26 cellular contexts compared by ENCODE assay signal in the genomic region with DNA sequence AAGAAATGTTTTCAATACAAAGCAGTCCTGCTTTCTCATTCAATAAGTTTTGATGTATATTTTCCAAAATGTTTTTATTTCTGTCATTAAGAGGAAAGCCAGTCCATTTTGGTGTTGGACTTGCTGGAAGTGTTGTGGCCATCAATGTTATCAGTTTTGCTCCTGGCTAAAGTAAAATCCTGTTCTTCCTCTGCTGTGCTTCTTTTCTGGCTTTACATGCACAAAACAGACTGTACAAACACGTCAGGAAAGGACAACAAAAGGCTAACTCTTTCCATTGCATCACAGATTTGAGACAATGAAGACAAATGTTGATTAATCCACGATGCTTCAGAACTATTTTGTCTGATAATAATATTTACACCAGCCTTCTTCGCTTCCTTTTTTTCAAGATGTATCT.
DNase-seq lines count a peak whose midpoint lies in the region; ATAC-seq and TF ChIP-seq lines count a peak whose summit lies in the region.
"Had no signal": no experiment of that assay in that cellular context is flagged by ENCODE, and none has a peak within 500 bp of the region (broad histone marks: within the 10 kb centered on the region; RNA-seq: fewer than 3 reads in every experiment).

No MANE protein-coding gene starts in this region.

- no peak overlapping the region for H2AK5ac ChIP-seq in H9 (ENCODE audit: insufficient read length, low read length)

- H4K20me1 ChIP-seq in hepatocyte (ENCODE audit: insufficient read depth, poor library complexity, severe bottlenecking) (no peaks in the 10 kb centered on the region), osteoblast (ENCODE audit: insufficient read depth, low read length) (no peaks in the 10 kb centered on the region), H9 (ENCODE audit: control insufficient read depth, insufficient read depth, insufficient read length) (no peaks in the 10 kb centered on the region)

- H3K4me1 ChIP-seq in BE2C = peaks cover 24% of the 10 kb centered on the region
- peaks cover 56% of the 10 kb centered on the region for H3K4me1 ChIP-seq in body of pancreas
- H3K4me1 ChIP-seq in hepatocyte (ENCODE audit: insufficient read depth) = peaks cover 44% of the 10 kb centered on the region
- peaks cover 24% of the 10 kb centered on the region for H3K4me1 ChIP-seq in osteoblast (ENCODE audit: insufficient read depth, low read length)
- H3K4me1 ChIP-seq in H9 (ENCODE audit: insufficient read depth, low read length) = no peaks in the 10 kb centered on the region
- H3K4me1 ChIP-seq: A549, left lung, upper lobe of left lung had no signal

- H3K27ac Mint-ChIP-seq in H9 = no peak overlapping the region; a peak in 1 of 7 replicates
- H3K27ac Mint-ChIP-seq: activated CD4-positive, alpha-beta memory T cell treated with anti-CD3 and anti-CD28 coated beads, Interleukin-2, amount 10 ng/mL, durations not matched to agents 7 days and 5 days; activated naive CD4-positive, alpha-beta T cell treated with anti-CD3 and anti-CD28 coated beads, Interleukin-2, amount 10 ng/mL, durations not matched to agents 7 days and 5 days; stimulated activated naive CD8-positive, alpha-beta T cell treated with anti-CD3 and anti-CD28 coated beads, Interleukin-15, amount 100 ng/mL, for 72 hours; T-helper 1 cell treated with Interleukin-12 subunit alpha and Interleukin-12 subunit beta and Interleukin-4 antibody, amounts not matched to agents 30 μg/mL and 1 μg/mL, for 36 hours had no signal

- no peak overlapping the region for H3K14ac ChIP-seq in H9 (ENCODE audit: insufficient read depth, low read length)

- peak overlapping the region; percentile 63 to 88 (median 75) for H3K27ac ChIP-seq in body of pancreas
- peak overlapping the region; percentile 89 for H3K27ac ChIP-seq in hepatocyte
- H3K27ac ChIP-seq in osteoblast (ENCODE audit: low read depth, low read length) = no peak overlapping the region
- no peak overlapping the region for H3K27ac ChIP-seq in H9 (ENCODE audit: insufficient read length, low read depth, low read length)
- H3K27ac ChIP-seq: A549, ascending aorta, C4-2B, left lung, upper lobe of left lung had no signal

- H3K9ac ChIP-seq in H9 (ENCODE audit: extremely low read depth, insufficient read length, low read length) = no peak overlapping the region

- no peak overlapping the region for H3K18ac ChIP-seq in H9 (ENCODE audit: insufficient read length, low read depth, low read length)

- H3K4ac ChIP-seq in H9 (ENCODE audit: low read depth, low read length) = no peak overlapping the region

- no peak overlapping the region for H2BK5ac ChIP-seq in H9 (ENCODE audit: insufficient read length, low read length)

- H4K8ac ChIP-seq in H9 (replicated peaks; ENCODE audit: insufficient read length, low read depth, low read length) = no peak overlapping the region

- peaks cover 3% of the 10 kb centered on the region for H3K36me3 ChIP-seq in BE2C
- H3K36me3 ChIP-seq in body of pancreas (replicated peaks in 1 of 2; ENCODE audit: insufficient read depth in 1 of 2, low read depth in 2 of 2) = no peaks in the 10 kb centered on the region
- H3K36me3 ChIP-seq in hepatocyte (replicated peaks; ENCODE audit: insufficient read depth, low read depth) = no peaks in the 10 kb centered on the region
- no peaks in the 10 kb centered on the region for H3K36me3 ChIP-seq in osteoblast (ENCODE audit: insufficient read depth, low read length)
- H3K36me3 ChIP-seq: ascending aorta, gastroesophageal sphincter, left lung, upper lobe of left lung had no signal

- no peaks in the 10 kb centered on the region for H3K79me2 ChIP-seq in hepatocyte
- H3K79me2 ChIP-seq in osteoblast (ENCODE audit: insufficient read depth, low read length) = no peaks in the 10 kb centered on the region
- H3K79me2 ChIP-seq in H9 (ENCODE audit: insufficient read depth, low read length) = no peaks in the 10 kb centered on the region

- H3K9me2 ChIP-seq in hepatocyte (replicated peaks; ENCODE audit: insufficient read depth) = no peaks in the 10 kb centered on the region

- H3K23ac ChIP-seq in H9 (ENCODE audit: insufficient read length, low read depth, low read length) = no peak overlapping the region

- H4K91ac ChIP-seq in H9 (ENCODE audit: insufficient read length, low read depth, low read length) = no peak overlapping the region

- intact Hi-C loops in body of pancreas (cut with DNase I) = no loop called here

- no peaks in the 10 kb centered on the region for H3K79me1 ChIP-seq in H9 (ENCODE audit: insufficient read depth, low read depth, low read length, poor library complexity, severe bottlenecking)

- peaks cover 4 to 5% of the 10 kb centered on the region in 2 experiments for H3K4me1 Mint-ChIP-seq in H9
- H3K4me1 Mint-ChIP-seq: activated CD4-positive, alpha-beta memory T cell treated with anti-CD3 and anti-CD28 coated beads, Interleukin-2, amount 10 ng/mL, durations not matched to agents 7 days and 5 days; activated naive CD4-positive, alpha-beta T cell treated with anti-CD3 and anti-CD28 coated beads, Interleukin-2, amount 10 ng/mL, durations not matched to agents 7 days and 5 days; stimulated activated naive CD8-positive, alpha-beta T cell treated with anti-CD3 and anti-CD28 coated beads, Interleukin-15, amount 100 ng/mL, for 72 hours had no signal

- no peak for TF ChIP-seq POLR2A in body of pancreas (IDR thresholded peaks at IDR 0.05)

- WGBS in body of pancreas, 2 donors = 14 to 19% methylated on average over 3 of the region's 3 CpGs
- 21% methylated on average over 3 of the region's 3 CpGs for WGBS in hepatocyte (ENCODE audit: low lambda C conversion rate, missing lambda C conversion rate)
- WGBS in H9 (ENCODE audit: extremely low coverage, insufficient read length, low lambda C conversion rate) = no CpG with 5 or more reads among the region's 3 CpGs

- no peak for ATAC-seq in body of pancreas
- ATAC-seq: A549; activated T-cell treated with anti-CD3 and anti-CD28 coated beads, Interleukin-2, amount 50 U/mL, for 4 hours; gastroesophageal sphincter; left lung; stimulated activated naive CD8-positive, alpha-beta T cell treated with anti-CD3 and anti-CD28 coated beads, Interleukin-15, amount 100 ng/mL, for 72 hours had no signal

- H2BK120ac ChIP-seq in H9 (ENCODE audit: low read depth, low read length, poor library complexity, severe bottlenecking) = no peak overlapping the region

- no peak overlapping the region for H4K5ac ChIP-seq in H9 (ENCODE audit: insufficient read length, low read depth, low read length)

- H2BK20ac ChIP-seq in H9 (ENCODE audit: low read depth, low read length, poor library complexity, severe bottlenecking) = no peak overlapping the region

- H3K36me3 Mint-ChIP-seq in H9 (ENCODE audit: insufficient read depth in 1 of 3, low read depth in 3 of 3) = no peaks in the 10 kb centered on the region
- H3K36me3 Mint-ChIP-seq: activated naive CD4-positive, alpha-beta T cell treated with anti-CD3 and anti-CD28 coated beads, Interleukin-2, amount 10 ng/mL, durations not matched to agents 7 days and 5 days had no signal

- peaks cover 0 to 2% of the 10 kb centered on the region in 2 experiments; a peak in 1 of 5 replicates for H3K9me3 Mint-ChIP-seq in H9
- H3K9me3 Mint-ChIP-seq: activated CD4-positive, alpha-beta memory T cell treated with anti-CD3 and anti-CD28 coated beads, Interleukin-2, amount 10 ng/mL, durations not matched to agents 7 days and 5 days; activated naive CD4-positive, alpha-beta T cell treated with anti-CD3 and anti-CD28 coated beads, Interleukin-2, amount 10 ng/mL, durations not matched to agents 7 days and 5 days; activated T-cell treated with anti-CD3 and anti-CD28 coated beads, Interleukin-2, amount 50 U/mL, for 4 hours; stimulated activated naive CD8-positive, alpha-beta T cell treated with anti-CD3 and anti-CD28 coated beads, Interleukin-15, amount 100 ng/mL, for 72 hours; T-helper 1 cell treated with Interleukin-12 subunit alpha and Interleukin-12 subunit beta and Interleukin-4 antibody, amounts not matched to agents 30 μg/mL and 1 μg/mL, for 36 hours had no signal

- no peaks in the 10 kb centered on the region for H3K27me3 Mint-ChIP-seq in H9 (ENCODE audit: low read depth)
- H3K27me3 Mint-ChIP-seq: activated CD4-positive, alpha-beta memory T cell treated with anti-CD3 and anti-CD28 coated beads, Interleukin-2, amount 10 ng/mL, durations not matched to agents 7 days and 5 days; activated naive CD4-positive, alpha-beta T cell treated with anti-CD3 and anti-CD28 coated beads, Interleukin-2, amount 10 ng/mL, durations not matched to agents 7 days and 5 days; stimulated activated naive CD8-positive, alpha-beta T cell treated with anti-CD3 and anti-CD28 coated beads, Interleukin-15, amount 100 ng/mL, for 72 hours had no signal

- H2AFZ ChIP-seq in hepatocyte (peak overlapping the region; percentile 36), osteoblast (ENCODE audit: low read length) (peak overlapping the region; percentile 64), H9 (ENCODE audit: low read length) (no peak overlapping the region)

- H3K4me3 ChIP-seq in BE2C (ENCODE audit: low read depth, low read length) (peak overlapping the region; percentile 17), body of pancreas (no peak overlapping the region), hepatocyte (no peak overlapping the region), osteoblast (ENCODE audit: insufficient read depth, low read length) (no peak overlapping the region)
- H3K4me3 ChIP-seq: A549, ascending aorta, gastroesophageal sphincter, left lung, upper lobe of left lung had no signal

- H3K9me3 ChIP-seq in BE2C (peaks cover 4% of the 10 kb centered on the region; the same call in 1 of the 2 replicates), body of pancreas (no peaks in the 10 kb centered on the region), hepatocyte (ENCODE audit: low read depth) (no peaks in the 10 kb centered on the region), osteoblast (ENCODE audit: low read depth, low read length) (no peaks in the 10 kb centered on the region), H9 (ENCODE audit: control insufficient read depth, low read depth, low read length) (no peaks in the 10 kb centered on the region)
- H3K9me3 ChIP-seq: A549, ascending aorta, gastroesophageal sphincter, left lung, upper lobe of left lung had no signal

- DNase-seq in BE2C (peak; percentile 14), body of pancreas (no peak), hepatocyte (ENCODE audit: low spot score) (no peak), osteoblast (ENCODE audit: insufficient read length, low spot score, missing footprints) (no peak), NCI-H226 (no peak), NCI-H524 treated with DMSO at 0.1 percent for 48 hours (lab: John Stamatoyannopoulos, UW) (no peak), H9 (no peak), NCI-H2081 (lab: John Stamatoyannopoulos, UW) (no peak)
- DNase-seq: activated CD4-positive, alpha-beta memory T cell treated with anti-CD3 and anti-CD28 coated beads, Interleukin-2, amount 10 ng/mL, durations not matched to agents 7 days and 5 days; activated naive CD4-positive, alpha-beta T cell treated with anti-CD3 and anti-CD28 coated beads, Interleukin-2, amount 10 ng/mL, durations not matched to agents 7 days and 5 days; activated T-cell treated with anti-CD3 and anti-CD28 coated beads, Interleukin-2, amount 50 U/mL, for 4 hours; Karpas-422; left lung; NCI-H1048; NCI-H2107; nucleus accumbens; OCI-M1; SHP77; stimulated activated CD4-positive, alpha-beta T cell treated with anti-CD3 and anti-CD28 coated beads, Interleukin-2, amount 100 ng/mL, for 48 hours; stimulated activated naive CD8-positive, alpha-beta T cell treated with anti-CD3 and anti-CD28 coated beads, Interleukin-15, amount 100 ng/mL, for 72 hours; upper lobe of left lung had no signal

- no peak overlapping the region for H3T11ph ChIP-seq in H9 (ENCODE audit: low read length)

- no peak for TF ChIP-seq CTCF in BE2C (IDR thresholded peaks at IDR 0.05; ENCODE audit: low read depth, low read length)
- no peak for TF ChIP-seq CTCF in body of pancreas (IDR thresholded peaks at IDR 0.05)
- TF ChIP-seq CTCF in hepatocyte (IDR thresholded peaks at IDR 0.05; ENCODE audit: poor library complexity) = no peak
- no peak for TF ChIP-seq CTCF in osteoblast (IDR thresholded peaks at IDR 0.05; ENCODE audit: extremely low read depth, low read depth, low read length)
- no peak for TF ChIP-seq CTCF in H9 (conservative IDR thresholded peaks at IDR 0.05)

- no peak overlapping the region for H2BK15ac ChIP-seq in H9 (ENCODE audit: low read depth, low read length)

- H3K4me3 Mint-ChIP-seq in H9 = no peak overlapping the region
- H3K4me3 Mint-ChIP-seq: activated CD4-positive, alpha-beta memory T cell treated with anti-CD3 and anti-CD28 coated beads, Interleukin-2, amount 10 ng/mL, durations not matched to agents 7 days and 5 days; activated naive CD4-positive, alpha-beta T cell treated with anti-CD3 and anti-CD28 coated beads, Interleukin-2, amount 10 ng/mL, durations not matched to agents 7 days and 5 days; activated T-cell treated with anti-CD3 and anti-CD28 coated beads, Interleukin-2, amount 50 U/mL, for 4 hours; stimulated activated naive CD8-positive, alpha-beta T cell treated with anti-CD3 and anti-CD28 coated beads, Interleukin-15, amount 100 ng/mL, for 72 hours; T-helper 1 cell treated with Interleukin-12 subunit alpha and Interleukin-12 subunit beta and Interleukin-4 antibody, amounts not matched to agents 30 μg/mL and 1 μg/mL, for 36 hours had no signal

- H2BK12ac ChIP-seq in H9 (ENCODE audit: insufficient read length, low read depth, low read length) = no peak overlapping the region

- no peaks in the 10 kb centered on the region for H3K27me3 ChIP-seq in BE2C
- no peaks in the 10 kb centered on the region for H3K27me3 ChIP-seq in body of pancreas
- no peaks in the 10 kb centered on the region for H3K27me3 ChIP-seq in hepatocyte
- H3K27me3 ChIP-seq in osteoblast (ENCODE audit: insufficient read depth, low read length) = no peaks in the 10 kb centered on the region
- no peaks in the 10 kb centered on the region for H3K27me3 ChIP-seq in H9 (ENCODE audit: insufficient read depth, low read length)
- H3K27me3 ChIP-seq: ascending aorta, gastroesophageal sphincter, left lung, upper lobe of left lung had no signal

- H3K23me2 ChIP-seq in H9 (ENCODE audit: insufficient read length, low read depth, low read length, poor library complexity, severe bottlenecking) = no peaks in the 10 kb centered on the region

- peak overlapping the region; percentile 34 for H3K4me2 ChIP-seq in hepatocyte
- no peak overlapping the region for H3K4me2 ChIP-seq in osteoblast (ENCODE audit: insufficient read depth, low read length)
- H3K4me2 ChIP-seq in H9 (ENCODE audit: insufficient read depth, insufficient read length, low read length) = no peak overlapping the region
- H3K4me2 ChIP-seq: A549 had no signal

- no peak overlapping the region for H3K56ac ChIP-seq in H9 (ENCODE audit: insufficient read length, low read depth, low read length)

Comparison
In these comparisons a context has a peak if more than half of its experiments do, and no peak if none do; other contexts are left out.
1. H3K27ac ChIP-seq: peak in body of pancreas (4 of 4) and hepatocyte (single experiment); none in osteoblast (single experiment) and H9 (single experiment).